In the genomic region with DNA sequence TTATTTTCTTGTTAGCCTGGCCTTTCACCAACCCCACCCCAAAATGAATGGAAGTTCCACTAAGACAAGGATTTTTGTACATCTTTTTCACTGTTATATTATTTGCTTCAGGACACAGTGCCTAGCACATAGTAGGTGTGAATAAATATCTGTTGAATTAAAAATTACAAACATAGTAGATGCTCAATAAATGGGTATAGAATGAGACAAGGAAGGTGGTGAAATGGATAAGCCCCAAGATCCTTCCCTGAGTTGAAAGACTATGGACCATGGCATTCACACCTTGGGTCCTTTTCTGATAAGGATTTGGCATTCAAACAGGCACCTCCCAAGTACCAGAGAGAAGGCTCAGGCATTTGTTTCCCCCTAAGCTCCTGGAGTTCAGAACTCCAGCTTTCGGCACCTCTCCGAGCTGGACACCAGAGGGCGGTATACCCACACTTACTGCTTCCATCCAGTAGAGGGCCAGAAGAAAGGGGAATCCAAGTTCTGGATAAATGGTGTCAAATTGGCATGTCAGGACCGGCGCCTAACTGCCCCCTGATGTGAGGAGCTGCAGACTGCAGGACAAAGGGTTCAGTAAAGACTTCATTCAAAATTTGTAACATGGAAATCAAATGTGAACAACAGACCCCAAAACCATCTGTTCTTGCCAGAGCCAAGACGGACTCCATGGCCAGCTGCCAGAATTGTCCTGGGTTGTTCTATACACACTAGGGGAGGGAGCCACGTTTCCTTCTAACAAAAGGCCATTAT, we compare ENCODE assay signal across 8 cellular contexts.
DNase-seq lines count a peak whose midpoint lies in the region; ATAC-seq, FAIRE-seq and TF ChIP-seq lines count a peak whose summit lies in the region.

No MANE protein-coding gene starts in this region.

- RAD21 ChIA-PET in GM12878 (lab: Charles Lee; ENCODE audit: unreplicated experiment) = interaction anchor here (1.0 to 3.9 kb wide), 6 partner anchors 126 to 604 kb away, joined by 4 to 29 read pairs (median 8); no protein-coding TSS in a partner anchor

- BruUV-seq in GM12878 (replicated peaks; lab: Mats Ljungman, UMichigan) = no TSS peak

- CTCF ChIA-PET in HEK293 (lab: Yijun Ruan, JAX) = interaction anchor here (0.5 to 4.5 kb wide), 53 partner anchors 9 to 1306 kb away, joined by 3 to 78 read pairs (median 4); no protein-coding TSS in a partner anchor
- CTCF ChIA-PET in GM12878 (lab: Yijun Ruan, JAX) = interaction anchor here (0.6 to 4.2 kb wide), 30 partner anchors 9 to 672 kb away, joined by 3 to 77 read pairs (median 4); no protein-coding TSS in a partner anchor

- no peak overlapping the region for H3K27ac ChIP-seq in HEK293 (ENCODE audit: extremely low read depth, low read depth, low read length)
- H3K27ac ChIP-seq in GM12878 (ENCODE audit: control insufficient read depth, insufficient read depth) = no peak overlapping the region
- H3K27ac ChIP-seq in iPS DF 6.9 (ENCODE audit: low read length) = no peak overlapping the region
- H3K27ac ChIP-seq in skeletal muscle tissue (ENCODE audit: low read depth, low read length) = no peak overlapping the region

- TF ChIP-seq EP300 in GM12878 (IDR thresholded peaks at IDR 0.05; ENCODE audit: borderline replicate concordance in 1 of 2, control insufficient read depth in 1 of 2, low read depth in 2 of 2, low read length in 2 of 2) = no peak

- ATAC-seq in GM12878 (peak; percentile 94), GM21619 (IDR thresholded peaks at IDR 0.05; ENCODE audit: unreplicated experiment) (no peak)

- TF ChIP-seq CTCF in HEK293 (tag by site-specific recombination; IDR thresholded peaks at IDR 0.05) = peak; percentile 99
- TF ChIP-seq CTCF in GM12878 (IDR thresholded peaks at IDR 0.05 in 2 of 3, conservative IDR thresholded peaks at IDR 0.05 in 1 of 3; ENCODE audit: control insufficient read depth in 2 of 3, extremely low read depth in 1 of 3, insufficient read depth in 1 of 3, low read depth in 3 of 3, low read length in 3 of 3) = peak; percentile 99; a peak in 5 of 6 replicates

- no peak overlapping the region for H3K4me3 ChIP-seq in HEK293 (ENCODE audit: low read depth, low read length)
- no peak overlapping the region for H3K4me3 ChIP-seq in GM12878
- no peak overlapping the region for H3K4me3 ChIP-seq in iPS DF 6.9 (ENCODE audit: low read length)
- H3K4me3 ChIP-seq in skeletal muscle tissue (ENCODE audit: low read length in 3 of 3) = peak overlapping the region in 2 of 3 donors; percentile 47 to 48

- H3K4me1 ChIP-seq in HEK293 (ENCODE audit: control insufficient read depth, insufficient read depth, low read length) (no peaks in the 10 kb centered on the region; the same call in 1 of the 2 replicates), GM12878 (ENCODE audit: control insufficient read depth, insufficient read depth, low read length) (no peaks in the 10 kb centered on the region), iPS DF 6.9 (ENCODE audit: control insufficient read depth, insufficient read depth, low read length) (no peaks in the 10 kb centered on the region), skeletal muscle tissue (ENCODE audit: control insufficient read depth in 3 of 3, insufficient read depth in 3 of 3, low read length in 3 of 3) (no peaks in the 10 kb centered on the region)

- H3K36me3 ChIP-seq in HEK293 (ENCODE audit: control insufficient read depth in 2 of 2, insufficient read depth in 1 of 2, low read length in 2 of 2) = no peaks in the 10 kb centered on the region
- H3K36me3 ChIP-seq in GM12878 (ENCODE audit: control insufficient read depth in 2 of 2, insufficient read depth in 2 of 2, low read length in 1 of 2) = no peaks in the 10 kb centered on the region
- H3K36me3 ChIP-seq in iPS DF 6.9 (ENCODE audit: control insufficient read depth, insufficient read depth, low read length) = no peaks in the 10 kb centered on the region
- H3K36me3 ChIP-seq in skeletal muscle tissue (ENCODE audit: control insufficient read depth in 3 of 3, insufficient read depth in 3 of 3, low read length in 3 of 3) = no peaks in the 10 kb centered on the region

- in situ Hi-C loops in GM12878 (cut with MboI) = no loop called here

- H3K9me3 ChIP-seq in HEK293 (ENCODE audit: control insufficient read depth, insufficient read depth, low read depth, low read length) = no peaks in the 10 kb centered on the region
- H3K9me3 ChIP-seq in GM12878 (replicated peaks; ENCODE audit: control insufficient read depth, insufficient read depth, low read length) = no peaks in the 10 kb centered on the region
- H3K9me3 ChIP-seq in iPS DF 6.9 (ENCODE audit: control insufficient read depth, insufficient read depth, low read length) = no peaks in the 10 kb centered on the region
- H3K9me3 ChIP-seq in skeletal muscle tissue (ENCODE audit: control insufficient read depth in 3 of 3, low read length in 3 of 3) = no peaks in the 10 kb centered on the region

- H3K4me2 ChIP-seq in GM12878 (ENCODE audit: control insufficient read depth, insufficient read depth) = no peak overlapping the region

- no peak for TF ChIP-seq POLR2A in GM12878 (IDR thresholded peaks at IDR 0.05; ENCODE audit: low read depth, low read length)

- SMC1A ChIA-PET in GM12878 (lab: Charles Lee; ENCODE audit: uncharacterized antibody, unreplicated experiment) = interaction anchor here (0.6 to 2.7 kb wide), 10 partner anchors 12 to 585 kb away, joined by 3 to 34 read pairs (median 6); no protein-coding TSS in a partner anchor

- H4K20me1 ChIP-seq in GM12878 (ENCODE audit: control insufficient read depth, insufficient read depth) = no peaks in the 10 kb centered on the region

- H3K27me3 ChIP-seq in GM12878 (replicated peaks in 1 of 2; ENCODE audit: control insufficient read depth in 2 of 2, insufficient read depth in 2 of 2, low read length in 1 of 2) (no peaks in the 10 kb centered on the region), iPS DF 6.9 (ENCODE audit: control insufficient read depth, insufficient read depth, low read length) (no peaks in the 10 kb centered on the region), skeletal muscle tissue (ENCODE audit: control insufficient read depth in 3 of 3, insufficient read depth in 3 of 3, low read length in 3 of 3) (peaks cover 0 to 4% (median 0%) of the 10 kb centered on the region in 3 donors)

- FAIRE-seq in GM12878 (lab: Jason Lieb, UNC) = peak; percentile 81

- H3K9ac ChIP-seq in GM12878 (ENCODE audit: control insufficient read depth, insufficient read depth, low read length) = no peak overlapping the region
- no peak overlapping the region for H3K9ac ChIP-seq in skeletal muscle tissue (ENCODE audit: low read depth in 1 of 3, low read length in 3 of 3)

- no peak overlapping the region for H2AFZ ChIP-seq in GM12878 (ENCODE audit: control insufficient read depth, low read depth, low read length)

- 6% methylated on average over 7 of the region's 7 CpGs for WGBS in GM12878 (ENCODE audit: insufficient coverage, insufficient replicate concordance, low lambda C conversion rate, missing lambda C conversion rate)
- no CpG with 5 or more reads among the region's 7 CpGs for WGBS in iPS DF 6.9 (ENCODE audit: insufficient coverage, insufficient read length)

- POLR2A ChIA-PET in HEK293 (lab: Yijun Ruan, JAX) = interaction anchor here (0.7 kb wide), 1 partner anchor 1597 kb away, joined by 3 read pairs; no protein-coding TSS in a partner anchor
- POLR2A ChIA-PET in GM12878 (lab: Charles Lee) = no interaction called here

- DNase-seq in GM03348 (ENCODE audit: low spot score) (peak; percentile 67), NCI-H1436 (lab: John Stamatoyannopoulos, UW) (peak; percentile 83), T-helper 9 cell (peak; percentile 50), GM12878 (ENCODE audit: low read depth, low spot score) (peak; percentile 15), iPS DF 6.9 (ENCODE audit: low read depth, low spot score) (peak; percentile 47)

- TF ChIP-seq RAD21 in GM12878 (IDR thresholded peaks at IDR 0.05; ENCODE audit: insufficient read depth, low read depth, low read length) = peak; percentile 90

- intact Hi-C loops in GM12878 (cut with micrococcal nuclease; ENCODE audit: unreplicated experiment) = loop anchor here (1.0 to 2.0 kb wide), 4 partner anchors 129 to 462 kb away; no protein-coding TSS in a partner anchor

- no peaks in the 10 kb centered on the region for H3K79me2 ChIP-seq in GM12878 (ENCODE audit: control insufficient read depth, insufficient read depth, low read length)

TF ChIP-seq in HEK293, 187 proteins besides CTCF, POLR2A, EP300 and RAD21 (continues in another document):
- TF ChIP-seq ZNF366 (tag by site-specific recombination; conservative IDR thresholded peaks at IDR 0.05) (no peak), ZNF350 (tag by site-specific recombination; IDR thresholded peaks at IDR 0.05) (no peak), ZEB2 (tag by site-specific recombination; IDR thresholded peaks at IDR 0.05) (peak; percentile 66; the same call in 1 of the 2 replicates), ZNF701 (tag by site-specific recombination; IDR thresholded peaks at IDR 0.05) (no peak), GLIS2 (tag by site-specific recombination; IDR thresholded peaks at IDR 0.05) (no peak), KLF9 (tag by site-specific recombination; IDR thresholded peaks at IDR 0.05; ENCODE audit: low read depth) (no peak), MEIS1 (CRISPR knock-in tag; IDR thresholded peaks at IDR 0.05; ENCODE audit: borderline replicate concordance) (no peak), ZNF10 (tag by site-specific recombination; IDR thresholded peaks at IDR 0.05) (0 out of 2 replicates have a peak, but pooled peaks have one; percentile 22), ZNF544 (tag by site-specific recombination; IDR thresholded peaks at IDR 0.05) (no peak), KLF16 (tag by site-specific recombination; IDR thresholded peaks at IDR 0.05) (no peak), ZNF174 (tag by site-specific recombination; IDR thresholded peaks at IDR 0.05) (no peak)

TF ChIP-seq in GM12878, 131 proteins besides CTCF, POLR2A, EP300 and RAD21 (continues in another document):
- TF ChIP-seq NFYA (IDR thresholded peaks at IDR 0.05; ENCODE audit: borderline replicate concordance, low read depth, low read length) (peak; percentile 14; the same call in 1 of the 2 replicates), HDAC2 (IDR thresholded peaks at IDR 0.05) (no peak), MEF2B (IDR thresholded peaks at IDR 0.05; ENCODE audit: partially characterized antibody, poor library complexity, severe bottlenecking) (no peak), BCL11A (IDR thresholded peaks at IDR 0.05; ENCODE audit: low read depth, low read length) (no peak), ATF3 (IDR thresholded peaks at IDR 0.05; ENCODE audit: borderline replicate concordance, extremely low read depth, low read depth, low read length) (0 out of 2 replicates have a peak, but pooled peaks have one; percentile 25), ZNF24 (IDR thresholded peaks at IDR 0.05) (no peak), ZNF384 (IDR thresholded peaks at IDR 0.05; ENCODE audit: borderline replicate concordance, low read depth, low read length) (no peak), TBL1XR1 (IDR thresholded peaks at IDR 0.05; ENCODE audit: low read depth, low read length) (no peak), SMARCA5 (IDR thresholded peaks at IDR 0.05) (peak; percentile 50; the same call in 1 of the 2 replicates)

Comparison
In these comparisons a context has a peak if more than half of its experiments do, and no peak if none do; other contexts are left out.
1. DNase-seq: peak in every context shown above with its lines; median percentile 83 in NCI-H1436; 67 in GM03348; 50 in T-helper 9 cell; 47 in iPS DF 6.9; 15 in GM12878.
2. H3K4me3 ChIP-seq: peak in skeletal muscle tissue (2 of 3); none in HEK293 (single experiment), GM12878 (single experiment) and iPS DF 6.9 (single experiment).